Comparison of ENCODE assay signal across 8 cellular contexts in the genomic region with DNA sequence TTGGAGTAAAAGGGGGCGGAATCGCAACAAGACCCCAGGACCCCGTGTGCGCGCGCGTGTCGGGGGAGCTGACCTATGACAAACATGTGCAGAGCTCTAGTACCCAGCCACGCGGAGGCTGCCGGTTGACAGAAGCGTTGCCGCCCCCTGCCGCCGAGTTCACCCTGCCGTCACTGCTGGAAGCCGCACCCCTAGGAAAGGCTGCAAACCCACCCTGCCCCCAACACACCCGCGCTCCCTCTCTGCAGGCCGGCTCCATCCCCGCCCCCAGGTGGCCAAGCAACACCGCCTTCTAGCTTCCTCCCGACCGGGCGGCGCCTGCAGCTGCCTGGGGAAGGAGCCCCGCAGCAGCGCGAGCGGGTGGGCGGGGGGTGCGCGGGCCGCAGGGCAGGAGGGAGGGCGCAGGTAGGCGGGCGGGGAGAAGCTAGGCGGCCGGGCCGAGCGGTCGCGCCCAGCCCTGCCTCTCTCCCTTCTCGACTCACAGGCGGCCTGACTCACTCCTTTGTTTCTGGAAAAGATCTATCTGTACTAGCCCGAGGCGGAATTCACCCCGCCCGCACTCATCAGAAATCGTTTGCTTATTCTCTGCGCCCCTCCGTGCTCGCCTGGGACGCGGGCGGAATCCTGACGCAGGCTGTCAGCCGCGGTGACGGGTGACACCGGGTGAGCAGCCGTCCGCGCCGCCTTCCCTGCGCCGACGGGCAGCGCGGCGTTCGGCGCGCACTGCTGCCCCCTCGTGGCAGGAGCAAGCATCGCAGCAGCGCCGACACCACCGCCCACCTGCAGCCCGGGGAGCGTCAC.
DNase-seq lines count a peak whose midpoint lies in the region; ATAC-seq and TF ChIP-seq lines count a peak whose summit lies in the region.

No MANE protein-coding gene starts in this region.

- ATAC-seq in foreskin keratinocyte, result peak; percentile 85

- H3K4me1 ChIP-seq in HEK293 (ENCODE audit: control insufficient read depth, insufficient read depth, low read length), result no peaks in the 10 kb centered on the region
- H3K4me1 ChIP-seq in MM.1S (ENCODE audit: low read length), result peaks cover 5% of the 10 kb centered on the region; the same call in 1 of the 2 replicates
- peaks cover 12% of the 10 kb centered on the region for H3K4me1 ChIP-seq in foreskin keratinocyte
- peaks cover 12% of the 10 kb centered on the region for H3K4me1 ChIP-seq in neural progenitor cell
- H3K4me1 ChIP-seq in stomach smooth muscle (ENCODE audit: control insufficient read depth, insufficient read depth, low read length), result peaks cover 5% of the 10 kb centered on the region

- no peaks in the 10 kb centered on the region for H3K79me2 ChIP-seq in MM.1S (ENCODE audit: low read length)
- no peaks in the 10 kb centered on the region for H3K79me2 ChIP-seq in neural progenitor cell (ENCODE audit: low read depth)

- H3K4me2 ChIP-seq in MM.1S (ENCODE audit: low read depth, low read length) (peak overlapping the region; percentile 56), neural progenitor cell (peak overlapping the region; percentile 71)

- H2AFZ ChIP-seq in MM.1S (ENCODE audit: low read length), result peak overlapping the region; percentile 90
- H2AFZ ChIP-seq in neural progenitor cell (replicated peaks), result peak overlapping the region; percentile 82

- no peaks in the 10 kb centered on the region for H3K9me3 ChIP-seq in HEK293 (ENCODE audit: control insufficient read depth, insufficient read depth, low read depth, low read length)
- no peaks in the 10 kb centered on the region for H3K9me3 ChIP-seq in MM.1S (replicated peaks; ENCODE audit: insufficient read depth, low read length)
- no peaks in the 10 kb centered on the region for H3K9me3 ChIP-seq in neural progenitor cell (ENCODE audit: low read depth)
- H3K9me3 ChIP-seq in stomach smooth muscle (ENCODE audit: control insufficient read depth in 2 of 2, low read length in 2 of 2), result no peaks in the 10 kb centered on the region

- H4K20me1 ChIP-seq in MM.1S (ENCODE audit: insufficient read depth, low read length) (no peaks in the 10 kb centered on the region), neural progenitor cell (ENCODE audit: low read depth) (no peaks in the 10 kb centered on the region)

- no peaks in the 10 kb centered on the region for H3K27me3 ChIP-seq in MM.1S (replicated peaks; ENCODE audit: insufficient read depth, low read length)
- H3K27me3 ChIP-seq in foreskin keratinocyte, result no peaks in the 10 kb centered on the region
- H3K27me3 ChIP-seq in neural progenitor cell, result peaks cover 15% of the 10 kb centered on the region
- H3K27me3 ChIP-seq in stomach smooth muscle (ENCODE audit: control insufficient read depth in 1 of 2, insufficient read depth in 2 of 2, low read length in 2 of 2), result no peaks in the 10 kb centered on the region

- no peaks in the 10 kb centered on the region for H3K36me3 Mint-ChIP-seq in neural progenitor cell

- CTCF ChIA-PET in HEK293 (lab: Yijun Ruan, JAX), result interaction anchor here (0.6 to 2.7 kb wide), 30 partner anchors 9 to 1571 kb away, joined by 3 to 15 read pairs (median 3); no protein-coding TSS in a partner anchor

- H3F3A ChIP-seq in MM.1S (ENCODE audit: insufficient read depth, low read length) (0 out of 2 replicates have a peak, but pooled peaks cover 4% of the 10 kb centered on the region), neural progenitor cell (ENCODE audit: low read depth) (peaks cover 10% of the 10 kb centered on the region)

- DNase-seq in GDM1 (lab: John Stamatoyannopoulos, UW), result peak; percentile 72
- peak; percentile 95 for DNase-seq in MM.1S
- DNase-seq in SHP77 (lab: John Stamatoyannopoulos, UW), result peak; percentile 89 to 96
- DNase-seq in activated gamma-delta T cell (lab: John Stamatoyannopoulos, UW), result peak; percentile 79
- peak; percentile 91 to 96 for DNase-seq in foreskin keratinocyte
- DNase-seq in neural progenitor cell (ENCODE audit: low spot score), result peak; percentile 94

- no peaks in the 10 kb centered on the region for H3K9me2 ChIP-seq in MM.1S (replicated peaks; ENCODE audit: insufficient read depth, low read length)

- H3K27ac ChIP-seq in HEK293 (ENCODE audit: extremely low read depth, low read depth, low read length) (peak overlapping the region; percentile 86), MM.1S (ENCODE audit: low read length) (peak overlapping the region; percentile 92), foreskin keratinocyte (peak overlapping the region; percentile 83), neural progenitor cell (peak overlapping the region; percentile 2), stomach smooth muscle (ENCODE audit: low read length) (peak overlapping the region; percentile 77)

- H3K4me3 Mint-ChIP-seq in neural progenitor cell, result peak overlapping the region; percentile 86

- no peaks in the 10 kb centered on the region for H3K9me3 Mint-ChIP-seq in neural progenitor cell

- TF ChIP-seq CTCF in HEK293 (tag by site-specific recombination; IDR thresholded peaks at IDR 0.05) (peak; percentile 81), MM.1S (IDR thresholded peaks at IDR 0.05; ENCODE audit: low read length) (peak; percentile 98), foreskin keratinocyte (conservative IDR thresholded peaks at IDR 0.05) (peak; percentile 100), neural progenitor cell (IDR thresholded peaks at IDR 0.05) (peak; percentile 92)

- H3K27ac Mint-ChIP-seq in neural progenitor cell, result no peak overlapping the region

- H3K27me3 Mint-ChIP-seq in neural progenitor cell (ENCODE audit: insufficient read depth, low read depth), result peaks cover 3% of the 10 kb centered on the region

- peak overlapping the region; percentile 85 for H3K9ac ChIP-seq in MM.1S (ENCODE audit: low read length)
- H3K9ac ChIP-seq in neural progenitor cell, result no peak overlapping the region
- peak overlapping the region; percentile 66 to 76 for H3K9ac ChIP-seq in stomach smooth muscle (ENCODE audit: low read length in 2 of 2)

- POLR2A ChIA-PET in HEK293 (lab: Yijun Ruan, JAX), result interaction anchor here (0.7 to 1.4 kb wide), 4 partner anchors 8 to 125 kb away, joined by 3 to 5 read pairs (median 4); no protein-coding TSS in a partner anchor

- H3K4me1 Mint-ChIP-seq in neural progenitor cell, result peaks cover 19% of the 10 kb centered on the region

- peak overlapping the region; percentile 52 for H3K4me3 ChIP-seq in HEK293 (ENCODE audit: low read depth, low read length)
- peak overlapping the region; percentile 71 for H3K4me3 ChIP-seq in MM.1S (ENCODE audit: low read length)
- H3K4me3 ChIP-seq in neural progenitor cell, result peak overlapping the region; percentile 61
- peak overlapping the region; percentile 83 for H3K4me3 ChIP-seq in stomach smooth muscle (ENCODE audit: low read length in 2 of 2)

- H3K36me3 ChIP-seq in HEK293 (ENCODE audit: control insufficient read depth in 2 of 2, insufficient read depth in 1 of 2, low read length in 2 of 2) (no peaks in the 10 kb centered on the region), MM.1S (replicated peaks; ENCODE audit: insufficient read depth, low read length) (no peaks in the 10 kb centered on the region), neural progenitor cell (no peaks in the 10 kb centered on the region), stomach smooth muscle (ENCODE audit: control insufficient read depth in 2 of 2, insufficient read depth in 2 of 2, low read length in 2 of 2) (no peaks in the 10 kb centered on the region)

TF ChIP-seq in HEK293, 187 proteins besides CTCF, POLR2A, EP300 and RAD21 (continues in another document):
- TF ChIP-seq KLF8 (tag by site-specific recombination; IDR thresholded peaks at IDR 0.05) (peak; percentile 51), ZNF391 (tag by site-specific recombination; IDR thresholded peaks at IDR 0.05; ENCODE audit: borderline replicate concordance, low read depth) (no peak), ZBTB10 (tag by site-specific recombination; IDR thresholded peaks at IDR 0.05) (peak; percentile 76), ZBTB26 (tag by site-specific recombination; optimal IDR thresholded peaks at IDR 0.05) (peak; percentile 83)
- TF ChIP-seq, protein P1, sequence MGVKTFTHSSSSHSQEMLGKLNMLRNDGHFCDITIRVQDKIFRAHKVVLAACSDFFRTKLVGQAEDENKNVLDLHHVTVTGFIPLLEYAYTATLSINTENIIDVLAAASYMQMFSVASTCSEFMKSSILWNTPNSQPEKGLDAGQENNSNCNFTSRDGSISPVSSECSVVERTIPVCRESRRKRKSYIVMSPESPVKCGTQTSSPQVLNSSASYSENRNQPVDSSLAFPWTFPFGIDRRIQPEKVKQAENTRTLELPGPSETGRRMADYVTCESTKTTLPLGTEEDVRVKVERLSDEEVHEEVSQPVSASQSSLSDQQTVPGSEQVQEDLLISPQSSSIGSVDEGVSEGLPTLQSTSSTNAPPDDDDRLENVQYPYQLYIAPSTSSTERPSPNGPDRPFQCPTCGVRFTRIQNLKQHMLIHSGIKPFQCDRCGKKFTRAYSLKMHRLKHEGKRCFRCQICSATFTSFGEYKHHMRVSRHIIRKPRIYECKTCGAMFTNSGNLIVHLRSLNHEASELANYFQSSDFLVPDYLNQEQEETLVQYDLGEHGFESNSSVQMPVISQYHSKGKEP (tag by site-specific recombination; IDR thresholded peaks at IDR 0.05), result no peak

Comparison
In these comparisons a context has a peak if more than half of its experiments do, and no peak if none do; other contexts are left out.
1. Peak in every context shown above with its lines: DNase-seq, ATAC-seq, H3K4me3 ChIP-seq and H3K27ac ChIP-seq.
2. H3K27ac ChIP-seq: peak in every context shown above with its lines; median percentile 92 in MM.1S; 86 in HEK293; 83 in foreskin keratinocyte; 77 in stomach smooth muscle; 2 in neural progenitor cell.